Comparison of ENCODE assay signal across 2 cellular contexts in the genomic region with DNA sequence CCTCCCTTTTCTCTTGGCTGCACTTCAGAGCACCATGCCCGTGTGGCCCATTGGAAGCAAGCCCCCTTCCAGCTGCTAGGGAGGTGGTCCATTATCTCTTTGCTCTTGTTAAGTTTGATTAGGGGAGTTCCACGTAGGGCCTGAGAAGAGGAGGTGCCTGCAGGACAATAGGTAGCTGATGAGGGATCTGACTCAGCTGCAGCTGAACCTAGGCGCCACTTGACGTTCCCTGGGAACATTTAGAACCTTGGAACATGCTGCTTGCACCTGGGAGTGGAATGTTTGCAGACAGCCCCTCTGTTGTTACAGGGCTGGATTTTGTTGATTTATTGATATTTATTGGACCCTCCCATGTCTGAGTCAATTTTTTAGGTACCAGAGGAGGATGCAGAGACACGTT.
TF ChIP-seq lines count a peak whose summit lies in the region.

No MANE protein-coding gene starts in this region.

TF ChIP-seq in SK-N-SH, 30 proteins besides CTCF, POLR2A, EP300 and RAD21 (continued from another document):
- no peak for TF ChIP-seq RXRA (IDR thresholded peaks at IDR 0.05; ENCODE audit: borderline replicate concordance, low read depth)
TF ChIP-seq in SK-N-SH: peak in this region for 0.

TF ChIP-seq in SK-N-SH treated with all-trans-retinoic acid at 6 μM for 48 hours, 23 proteins besides CTCF, POLR2A, EP300 and RAD21 (continued from another document):
- TF ChIP-seq ZFP30 (CRISPR knock-in tag; IDR thresholded peaks at IDR 0.05) (no peak), BACH2 (CRISPR knock-in tag; IDR thresholded peaks at IDR 0.05; ENCODE audit: borderline replicate concordance) (no peak), ESRRG (CRISPR knock-in tag; IDR thresholded peaks at IDR 0.05) (no peak), ARNTL (CRISPR knock-in tag; IDR thresholded peaks at IDR 0.05; ENCODE audit: borderline replicate concordance, low read depth) (no peak), PPARA (CRISPR knock-in tag; IDR thresholded peaks at IDR 0.05; ENCODE audit: borderline replicate concordance) (no peak), ZNF8 (CRISPR knock-in tag; IDR thresholded peaks at IDR 0.05) (no peak), ZC3H10 (CRISPR knock-in tag; IDR thresholded peaks at IDR 0.05) (no peak)
- TF ChIP-seq, protein P1, sequence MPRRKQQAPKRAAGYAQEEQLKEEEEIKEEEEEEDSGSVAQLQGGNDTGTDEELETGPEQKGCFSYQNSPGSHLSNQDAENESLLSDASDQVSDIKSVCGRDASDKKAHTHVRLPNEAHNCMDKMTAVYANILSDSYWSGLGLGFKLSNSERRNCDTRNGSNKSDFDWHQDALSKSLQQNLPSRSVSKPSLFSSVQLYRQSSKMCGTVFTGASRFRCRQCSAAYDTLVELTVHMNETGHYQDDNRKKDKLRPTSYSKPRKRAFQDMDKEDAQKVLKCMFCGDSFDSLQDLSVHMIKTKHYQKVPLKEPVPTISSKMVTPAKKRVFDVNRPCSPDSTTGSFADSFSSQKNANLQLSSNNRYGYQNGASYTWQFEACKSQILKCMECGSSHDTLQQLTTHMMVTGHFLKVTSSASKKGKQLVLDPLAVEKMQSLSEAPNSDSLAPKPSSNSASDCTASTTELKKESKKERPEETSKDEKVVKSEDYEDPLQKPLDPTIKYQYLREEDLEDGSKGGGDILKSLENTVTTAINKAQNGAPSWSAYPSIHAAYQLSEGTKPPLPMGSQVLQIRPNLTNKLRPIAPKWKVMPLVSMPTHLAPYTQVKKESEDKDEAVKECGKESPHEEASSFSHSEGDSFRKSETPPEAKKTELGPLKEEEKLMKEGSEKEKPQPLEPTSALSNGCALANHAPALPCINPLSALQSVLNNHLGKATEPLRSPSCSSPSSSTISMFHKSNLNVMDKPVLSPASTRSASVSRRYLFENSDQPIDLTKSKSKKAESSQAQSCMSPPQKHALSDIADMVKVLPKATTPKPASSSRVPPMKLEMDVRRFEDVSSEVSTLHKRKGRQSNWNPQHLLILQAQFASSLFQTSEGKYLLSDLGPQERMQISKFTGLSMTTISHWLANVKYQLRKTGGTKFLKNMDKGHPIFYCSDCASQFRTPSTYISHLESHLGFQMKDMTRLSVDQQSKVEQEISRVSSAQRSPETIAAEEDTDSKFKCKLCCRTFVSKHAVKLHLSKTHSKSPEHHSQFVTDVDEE (CRISPR knock-in tag; IDR thresholded peaks at IDR 0.05) = no peak
- TF ChIP-seq, protein P2, sequence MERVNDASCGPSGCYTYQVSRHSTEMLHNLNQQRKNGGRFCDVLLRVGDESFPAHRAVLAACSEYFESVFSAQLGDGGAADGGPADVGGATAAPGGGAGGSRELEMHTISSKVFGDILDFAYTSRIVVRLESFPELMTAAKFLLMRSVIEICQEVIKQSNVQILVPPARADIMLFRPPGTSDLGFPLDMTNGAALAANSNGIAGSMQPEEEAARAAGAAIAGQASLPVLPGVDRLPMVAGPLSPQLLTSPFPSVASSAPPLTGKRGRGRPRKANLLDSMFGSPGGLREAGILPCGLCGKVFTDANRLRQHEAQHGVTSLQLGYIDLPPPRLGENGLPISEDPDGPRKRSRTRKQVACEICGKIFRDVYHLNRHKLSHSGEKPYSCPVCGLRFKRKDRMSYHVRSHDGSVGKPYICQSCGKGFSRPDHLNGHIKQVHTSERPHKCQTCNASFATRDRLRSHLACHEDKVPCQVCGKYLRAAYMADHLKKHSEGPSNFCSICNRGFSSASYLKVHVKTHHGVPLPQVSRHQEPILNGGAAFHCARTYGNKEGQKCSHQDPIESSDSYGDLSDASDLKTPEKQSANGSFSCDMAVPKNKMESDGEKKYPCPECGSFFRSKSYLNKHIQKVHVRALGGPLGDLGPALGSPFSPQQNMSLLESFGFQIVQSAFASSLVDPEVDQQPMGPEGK (CRISPR knock-in tag; IDR thresholded peaks at IDR 0.05; ENCODE audit: borderline replicate concordance) = no peak
